8 cellular contexts compared by ENCODE assay signal in the genomic region with DNA sequence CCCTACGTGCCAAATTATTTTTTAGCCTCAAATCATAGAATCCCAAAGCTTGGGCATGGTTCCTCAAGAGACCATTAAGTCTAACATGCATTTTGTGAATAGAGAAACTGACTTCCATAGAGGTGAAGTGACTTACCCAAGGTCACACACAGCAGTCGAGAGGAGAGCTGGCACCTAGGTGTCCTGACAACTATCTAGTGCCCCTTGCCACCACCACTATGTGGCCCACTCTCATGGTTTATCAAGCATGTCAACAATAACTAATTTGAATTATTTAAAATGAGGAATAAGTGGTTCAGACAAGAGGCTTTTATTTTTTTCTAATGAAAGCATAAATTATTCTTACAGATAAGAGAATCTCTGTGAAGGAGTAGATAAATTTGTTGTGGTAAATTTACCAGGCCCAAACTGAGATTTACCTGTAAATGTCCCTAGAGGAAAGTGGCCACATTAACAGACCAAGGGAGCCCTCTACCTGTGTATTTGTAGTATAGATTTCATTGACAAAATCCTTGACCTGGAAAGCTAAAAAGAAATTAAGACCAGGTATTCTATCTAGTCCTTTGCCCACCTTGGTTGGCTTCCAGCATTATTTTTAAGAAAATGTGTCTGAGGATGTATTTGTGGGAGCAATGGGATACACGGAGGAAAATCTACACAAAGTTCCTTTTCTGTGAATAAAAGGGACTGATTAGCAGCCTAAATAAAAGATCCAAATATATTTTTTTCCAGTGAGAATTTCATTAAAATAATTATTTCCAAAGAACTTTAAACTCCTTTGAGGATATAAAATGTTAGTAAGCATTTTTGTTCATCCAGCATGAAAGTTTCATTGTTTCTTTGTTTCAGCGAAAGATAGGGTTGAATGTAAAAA. TPM values are rescaled to one million over a fixed set of nuclear protein-coding genes. Genes with fewer than 3 reads are reported as not detected.
A peak's percentile ranks its signal among the peaks of the same experiment; 100 is the strongest.
DNase-seq lines count a peak whose midpoint lies in the region; ATAC-seq lines count a peak whose summit lies in the region.

No MANE protein-coding gene starts in this region.

- H3K9me3 Mint-ChIP-seq in stimulated activated memory B cell treated with anti-CD40 and anti-IgM and Interleukin-4, amounts not matched to agents 10 μg/mL and 1 μg/mL and 100 μg/mL, for 72 hours = no peaks in the 10 kb centered on the region

- H3K4me1 Mint-ChIP-seq in stimulated activated memory B cell treated with anti-CD40 and anti-IgM and Interleukin-4, amounts not matched to agents 10 μg/mL and 1 μg/mL and 100 μg/mL, for 72 hours = no peaks in the 10 kb centered on the region

- H3K36me3 Mint-ChIP-seq in stimulated activated memory B cell treated with anti-CD40 and anti-IgM and Interleukin-4, amounts not matched to agents 10 μg/mL and 1 μg/mL and 100 μg/mL, for 72 hours = no peaks in the 10 kb centered on the region

- no peak overlapping the region for H3K4me3 Mint-ChIP-seq in stimulated activated memory B cell treated with anti-CD40 and anti-IgM and Interleukin-4, amounts not matched to agents 10 μg/mL and 1 μg/mL and 100 μg/mL, for 72 hours

- DNase-seq in NCI-H2107 treated with DMSO at 0.1 percent for 48 hours (lab: John Stamatoyannopoulos, UW; ENCODE audit: unreplicated experiment) (peak; percentile 24), NCI-H2107 (lab: John Stamatoyannopoulos, UW) (no peak), HT1080 (ENCODE audit: low read depth) (peak; percentile 20), T-helper 1 cell (peak in 4 of 5 donors; percentile 3 to 53 (median 23)), glomerular endothelial cell (ENCODE audit: extremely low read depth, low read depth, low spot score) (peak; percentile 12)

- no peak overlapping the region for H3K27ac Mint-ChIP-seq in stimulated activated memory B cell treated with anti-CD40 and anti-IgM and Interleukin-4, amounts not matched to agents 10 μg/mL and 1 μg/mL and 100 μg/mL, for 72 hours

- ATAC-seq in stimulated activated memory B cell treated with anti-CD40 and anti-IgM and Interleukin-4, amounts not matched to agents 10 μg/mL and 1 μg/mL and 100 μg/mL, for 72 hours = peak; percentile 58
- no peak for ATAC-seq in GM21423 (IDR thresholded peaks at IDR 0.05; ENCODE audit: unreplicated experiment)
- ATAC-seq in HG03045 (IDR thresholded peaks at IDR 0.05; ENCODE audit: unreplicated experiment) = no peak

- H3K27me3 Mint-ChIP-seq in stimulated activated memory B cell treated with anti-CD40 and anti-IgM and Interleukin-4, amounts not matched to agents 10 μg/mL and 1 μg/mL and 100 μg/mL, for 72 hours = no peaks in the 10 kb centered on the region

RNA-seq across cellular contexts. Expression of gene IQCH, which starts 49.1 kb away (rescaled TPM):
- 3.5 and 5.0 TPM in 2 replicates for total RNA-seq in HT1080 (2014; rRNA removed; shearing (Covaris generic))
- polyA plus RNA-seq in HT1080 (2015; cell fraction: cytosol; rRNA removed) = 2.9 and 4.2 TPM in 2 replicates
- polyA plus RNA-seq in HT1080 (2015; cell fraction: nucleus; rRNA removed) = 4.8 and 7.0 TPM in 2 replicates
- 1.1 and 1.5 TPM in 2 replicates for total RNA-seq in glomerular endothelial cell

RNA-seq across cellular contexts. Expression of gene AAGAB, which starts 49.3 kb away (rescaled TPM):
- total RNA-seq in HT1080 (2014; rRNA removed; shearing (Covaris generic)) = 48.0 and 48.1 TPM in 2 replicates
- polyA plus RNA-seq in HT1080 (2015; cell fraction: cytosol; rRNA removed) = 42.3 and 42.6 TPM in 2 replicates
- polyA plus RNA-seq in HT1080 (2015; cell fraction: nucleus; rRNA removed) = 29.8 and 30.6 TPM in 2 replicates
- total RNA-seq in glomerular endothelial cell = 31.1 and 41.9 TPM in 2 replicates
